In the genomic region with DNA sequence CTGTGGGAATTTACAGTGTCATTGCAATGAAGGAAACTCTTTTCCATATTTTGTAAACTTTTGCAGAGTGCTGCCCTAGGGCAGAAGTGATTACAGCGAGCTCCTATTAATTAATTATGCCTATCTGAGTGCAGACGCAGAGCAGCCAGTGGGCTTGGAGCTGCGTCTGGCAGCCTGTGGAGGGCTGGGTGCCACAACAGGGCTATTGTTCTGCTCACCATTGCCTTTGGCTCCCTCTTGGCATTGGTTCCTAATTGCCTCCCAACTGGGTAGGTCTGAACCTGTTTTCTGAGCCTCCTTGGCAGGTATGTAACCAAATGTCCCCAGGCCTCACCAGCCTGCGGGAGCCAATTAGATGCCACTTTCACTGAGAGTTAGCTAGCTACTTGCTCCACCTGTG, we compare ENCODE assay signal across 15 cellular contexts. TPM values are rescaled to one million over a fixed set of nuclear protein-coding genes. Genes with fewer than 3 reads are reported as not detected.
A peak's percentile ranks its signal among the peaks of the same experiment; 100 is the strongest.
DNase-seq lines count a peak whose midpoint lies in the region; ATAC-seq, FAIRE-seq and TF ChIP-seq lines count a peak whose summit lies in the region.
"Had no signal": no experiment of that assay in that cellular context is flagged by ENCODE, and none has a peak within 500 bp of the region (broad histone marks: within the 10 kb centered on the region; RNA-seq: fewer than 3 reads in every experiment).

No MANE protein-coding gene starts in this region.

- CTCF ChIA-PET in mammary epithelial cell (lab: Charles Lee; ENCODE audit: low non-redundant PET) = no interaction called here
- CTCF ChIA-PET in HepG2 (lab: Yijun Ruan, JAX; ENCODE audit: low intra/inter-chr PET ratio, low total read pairs) = no interaction called here

- no peaks in the 10 kb centered on the region for H3K27me3 ChIP-seq in mammary epithelial cell (ENCODE audit: insufficient read depth, low read length)
- H3K27me3 ChIP-seq in muscle layer of duodenum (ENCODE audit: low read depth, low read length) = no peaks in the 10 kb centered on the region
- H3K27me3 ChIP-seq in suprapubic skin = no peaks in the 10 kb centered on the region
- no peaks in the 10 kb centered on the region for H3K27me3 ChIP-seq in HepG2 (ENCODE audit: control insufficient read depth in 1 of 2, insufficient read depth in 2 of 2, low read length in 2 of 2)

- POLR2A ChIA-PET in HepG2 (lab: Yijun Ruan, JAX) = no interaction called here

- BruUV-seq in mammary epithelial cell (replicated peaks; lab: Mats Ljungman, UMichigan) = no TSS peak
- BruUV-seq in HepG2 (replicated peaks; lab: Mats Ljungman, UMichigan) = no TSS peak

- H2AFZ ChIP-seq in mammary epithelial cell (ENCODE audit: low read depth, low read length) (no peak overlapping the region), HepG2 (ENCODE audit: low read length) (no peak overlapping the region)

- 0% methylated on average over 4 of the region's 4 CpGs for WGBS in mammary epithelial cell (ENCODE audit: low coverage, missing lambda C conversion rate)
- 39% methylated on average over 4 of the region's 4 CpGs for WGBS in suprapubic skin
- 48% methylated on average over 4 of the region's 4 CpGs for WGBS in HepG2 (ENCODE audit: low lambda C conversion rate)

- H3K27ac ChIP-seq in mammary epithelial cell (ENCODE audit: insufficient read depth, low read depth, low read length) (peak overlapping the region; percentile 99), muscle layer of duodenum (ENCODE audit: low read length) (peak overlapping the region; percentile 6), suprapubic skin (peak overlapping the region; percentile 82), HepG2 (ENCODE audit: extremely low read length, insufficient read depth, low read length) (no peak overlapping the region)

- H3K9me3 ChIP-seq in mammary epithelial cell (replicated peaks; ENCODE audit: insufficient read depth, low read length) (no peaks in the 10 kb centered on the region), muscle layer of duodenum (ENCODE audit: control insufficient read depth in 1 of 2, low read length in 2 of 2) (no peaks in the 10 kb centered on the region), suprapubic skin (no peaks in the 10 kb centered on the region), HepG2 (ENCODE audit: low read length) (no peaks in the 10 kb centered on the region)

- TF ChIP-seq EP300 in suprapubic skin (IDR thresholded peaks at IDR 0.05) (no peak), HepG2 (IDR thresholded peaks at IDR 0.05; ENCODE audit: low read depth in 2 of 2, low read length in 2 of 2) (no peak), HepG2 (CRISPR knock-in tag; IDR thresholded peaks at IDR 0.05; ENCODE audit: borderline replicate concordance) (no peak)

- no peak for FAIRE-seq in HepG2 (lab: Jason Lieb, UNC)
- FAIRE-seq: GM12892 had no signal

- no peaks in the 10 kb centered on the region for H3K36me3 ChIP-seq in mammary epithelial cell (ENCODE audit: insufficient read depth, low read length)
- H3K36me3 ChIP-seq in muscle layer of duodenum (ENCODE audit: control insufficient read depth in 1 of 2, insufficient read depth in 2 of 2, low read length in 2 of 2) = peaks cover 0 to 12% of the 10 kb centered on the region in 2 donors
- H3K36me3 ChIP-seq in suprapubic skin = no peaks in the 10 kb centered on the region
- H3K36me3 ChIP-seq in HepG2 (replicated peaks in 1 of 2; ENCODE audit: control insufficient read depth in 1 of 2, insufficient read depth in 2 of 2, low read length in 2 of 2) = no peaks in the 10 kb centered on the region

- TF ChIP-seq CTCF in mammary epithelial cell (conservative IDR thresholded peaks at IDR 0.05 in 1 of 2, IDR thresholded peaks at IDR 0.05 in 1 of 2; ENCODE audit: extremely low read depth in 1 of 2, insufficient read depth in 1 of 2, low read depth in 1 of 2, low read length in 2 of 2) (no peak), suprapubic skin (IDR thresholded peaks at IDR 0.05) (no peak), HepG2 (CRISPR knock-in tag; IDR thresholded peaks at IDR 0.05) (no peak)

- dilution Hi-C loops in mammary epithelial cell (cut with HindIII; ENCODE audit: low sequenced_read_pairs) = no loop called here

- no peak for ATAC-seq in HepG2

- no peak for TF ChIP-seq POLR2A in suprapubic skin (IDR thresholded peaks at IDR 0.05)
- no peak for TF ChIP-seq POLR2A in HepG2 (IDR thresholded peaks at IDR 0.05; ENCODE audit: insufficient read depth in 1 of 2, low read depth in 2 of 2, low read length in 2 of 2)

- H3K4me2 ChIP-seq in mammary epithelial cell (ENCODE audit: insufficient read depth, low read depth, low read length) (peak overlapping the region; percentile 11), HepG2 (ENCODE audit: low read depth, low read length) (no peak overlapping the region)

- H3K9ac ChIP-seq in mammary epithelial cell (ENCODE audit: insufficient read depth, low read length) (peak overlapping the region; percentile 81), HepG2 (ENCODE audit: insufficient read depth, low read depth, low read length) (no peak overlapping the region)

- in situ Hi-C loops in mammary epithelial cell (cut with MboI; ENCODE audit: low sequenced_read_pairs in 2 of 2) (no loop called here), HepG2 (cut with HindIII; ENCODE audit: extremely low pct_ligation_motif_present, low pct_unique_long_range_greater_than_20kb) (no loop called here)

- H4K20me1 ChIP-seq in mammary epithelial cell (ENCODE audit: insufficient read depth, low read length) (no peaks in the 10 kb centered on the region), HepG2 (ENCODE audit: insufficient read depth, low read length) (no peaks in the 10 kb centered on the region)

- intact Hi-C loops in mammary epithelial cell (cut with micrococcal nuclease) (loop anchor here (5.0 to 10.0 kb wide), 2 partner anchors 33 to 179 kb away; no protein-coding TSS in a partner anchor), HepG2 (cut with micrococcal nuclease; ENCODE audit: unreplicated experiment) (no loop called here)

- DNase-seq in NCI-H526 treated with DMSO at 0.1 percent for 48 hours (lab: John Stamatoyannopoulos, UW) = peak; percentile 50
- DNase-seq in mammary epithelial cell = peak; percentile 96
- DNase-seq in suprapubic skin (ENCODE audit: low spot score in 2 of 2) = peak in 1 of 2 donors; percentile 65
- no peak for DNase-seq in NCI-H2196 treated with DMSO at 0.1 percent for 48 hours (lab: John Stamatoyannopoulos, UW; ENCODE audit: unreplicated experiment)
- no peak for DNase-seq in activated CD8-positive, alpha-beta memory T cell treated with anti-CD3 and anti-CD28 coated beads, Interleukin-2, amount 50 U/mL, for 4 hours
- DNase-seq in HepG2 (ENCODE audit: low spot score) = no peak
- DNase-seq: activated CD8-positive, alpha-beta memory T cell treated with anti-CD3 and anti-CD28 coated beads for 24 hours; activated effector memory CD4-positive, alpha-beta T cell treated with anti-CD3 and anti-CD28 coated beads, Interleukin-2, amount 50 U/mL, for 16 hours; aorta; EL; H9 had no signal

- no peak overlapping the region for H3K4me3 ChIP-seq in mammary epithelial cell (replicated peaks in 1 of 3; ENCODE audit: insufficient read depth in 1 of 3, low read depth in 2 of 3, low read length in 3 of 3)
- no peak overlapping the region for H3K4me3 ChIP-seq in muscle layer of duodenum (ENCODE audit: low read depth in 1 of 2, low read length in 2 of 2)
- no peak overlapping the region for H3K4me3 ChIP-seq in suprapubic skin
- no peak overlapping the region for H3K4me3 ChIP-seq in HepG2 (replicated peaks in 1 of 3; ENCODE audit: insufficient read depth in 1 of 3, low read depth in 2 of 3, low read length in 3 of 3)

- peaks cover 97% of the 10 kb centered on the region for H3K4me1 ChIP-seq in mammary epithelial cell (ENCODE audit: insufficient read depth, low read length)
- H3K4me1 ChIP-seq in muscle layer of duodenum (ENCODE audit: control insufficient read depth in 1 of 2, insufficient read depth in 2 of 2, low read length in 2 of 2) = peaks cover 0 to 7% of the 10 kb centered on the region in 2 donors
- H3K4me1 ChIP-seq in suprapubic skin = peaks cover 90% of the 10 kb centered on the region
- H3K4me1 ChIP-seq in HepG2 (ENCODE audit: insufficient read depth, low read length) = peaks cover 52% of the 10 kb centered on the region

- H3K79me2 ChIP-seq in mammary epithelial cell (ENCODE audit: insufficient read depth, low read length) (peaks cover 6% of the 10 kb centered on the region), HepG2 (ENCODE audit: insufficient read depth, low read length) (no peaks in the 10 kb centered on the region)

- TF ChIP-seq RAD21 in HepG2 (CRISPR knock-in tag; IDR thresholded peaks at IDR 0.05) = no peak

TF ChIP-seq in HepG2, 621 proteins besides CTCF, POLR2A, EP300 and RAD21 (continues in another document):
- TF ChIP-seq ZNF672 (CRISPR knock-in tag; IDR thresholded peaks at IDR 0.05) (no peak), SP1 (IDR thresholded peaks at IDR 0.05) (no peak), SP1 (CRISPR knock-in tag; IDR thresholded peaks at IDR 0.05) (no peak), ATF7 (IDR thresholded peaks at IDR 0.05) (no peak), ATF7 (CRISPR knock-in tag; IDR thresholded peaks at IDR 0.05) (no peak)

RNA-seq across cellular contexts. Expression of gene ITGB6, which starts 25.6 kb away (rescaled TPM):
- total RNA-seq in mammary epithelial cell = 100 to 1,000 TPM; 186 to 461 TPM
- polyA plus RNA-seq in mammary epithelial cell = 162 TPM
- 233 TPM for polyA minus RNA-seq in mammary epithelial cell
- total RNA-seq in suprapubic skin = 10 to 100 TPM in 2 of 4 donors, 1 to 10 TPM in 2; 4.4 to 13.8 (median 10.0) TPM
- not detected in 2 replicates for total RNA-seq in HepG2 (2016; rRNA removed; fragmentation: Illumina TruSeq; extraction: Trizol)
- not detected in 2 replicates for total RNA-seq in HepG2 (2016; cell fraction: cytosol; rRNA removed; fragmentation: Illumina TruSeq; extraction: Trizol; ENCODE audit: low read depth)
- total RNA-seq in HepG2 (2016; cell fraction: insoluble cytoplasmic fraction; rRNA removed; fragmentation: Illumina TruSeq; extraction: Trizol) = not detected in 2 replicates
- not detected in 2 replicates for total RNA-seq in HepG2 (2016; cell fraction: membrane; rRNA removed; fragmentation: Illumina TruSeq; extraction: Trizol)
- not detected in 2 replicates for total RNA-seq in HepG2 (2016; cell fraction: nucleus; rRNA removed; fragmentation: Illumina TruSeq; extraction: Trizol)
- polyA plus RNA-seq in HepG2 (2011; rRNA removed) = not detected in 2 replicates
- polyA plus RNA-seq in HepG2 (2011; cell fraction: cytosol; rRNA removed) = not detected in 2 replicates
- polyA plus RNA-seq in HepG2 (2011; cell fraction: nucleus; rRNA removed) = not detected in 2 replicates
- polyA plus RNA-seq in HepG2 (2012) = not detected in 2 replicates
- not detected in 2 replicates for polyA plus RNA-seq in HepG2 (2016; cell fraction: cytosol; fragmentation: Illumina TruSeq; extraction: Trizol; ENCODE audit: low read depth)
- polyA plus RNA-seq in HepG2 (2016; cell fraction: insoluble cytoplasmic fraction; fragmentation: Illumina TruSeq; extraction: Trizol; ENCODE audit: low read depth) = not detected in 2 replicates
- not detected in 2 replicates for polyA plus RNA-seq in HepG2 (2016; cell fraction: membrane; fragmentation: Illumina TruSeq; extraction: Trizol; ENCODE audit: low read depth)
- not detected in 2 replicates for polyA plus RNA-seq in HepG2 (2016; cell fraction: nucleus; fragmentation: Illumina TruSeq; extraction: Trizol; ENCODE audit: insufficient read depth, low read depth)
- 0.26 TPM in 1 of 2 replicates, not detected in the other for polyA minus RNA-seq in HepG2 (2011; rRNA and poly(A)+ RNA removed; ENCODE audit: low replicate concordance)
- polyA minus RNA-seq in HepG2 (2011; cell fraction: cytosol; rRNA and poly(A)+ RNA removed) = not detected in 2 replicates
- polyA minus RNA-seq in HepG2 (2011; cell fraction: nucleus; rRNA and poly(A)+ RNA removed) = not detected in 2 replicates
- total RNA-seq: H9, neural crest cell had no signal
- polyA plus RNA-seq: CD14-positive monocyte had no signal

Comparison
In these comparisons a context has a peak if more than half of its experiments do, and no peak if none do; other contexts are left out.
1. DNase-seq: peak in NCI-H526 treated with DMSO at 0.1 percent for 48 hours (single experiment) and mammary epithelial cell (single experiment); none in NCI-H2196 treated with DMSO at 0.1 percent for 48 hours (single experiment), activated CD8-positive, alpha-beta memory T cell treated with anti-CD3 and anti-CD28 coated beads, Interleukin-2, amount 50 U/mL, for 4 hours (single experiment) and HepG2 (single experiment).
2. RNA of gene ITGB6, which starts 25.6 kb away (total RNA-seq): 186 to 461 TPM in mammary epithelial cell; 4.4 to 13.8 TPM in suprapubic skin and not detected in HepG2; every median in the first group is over 10 times any median in the second.